2 cellular contexts compared by ENCODE assay signal in the genomic region with DNA sequence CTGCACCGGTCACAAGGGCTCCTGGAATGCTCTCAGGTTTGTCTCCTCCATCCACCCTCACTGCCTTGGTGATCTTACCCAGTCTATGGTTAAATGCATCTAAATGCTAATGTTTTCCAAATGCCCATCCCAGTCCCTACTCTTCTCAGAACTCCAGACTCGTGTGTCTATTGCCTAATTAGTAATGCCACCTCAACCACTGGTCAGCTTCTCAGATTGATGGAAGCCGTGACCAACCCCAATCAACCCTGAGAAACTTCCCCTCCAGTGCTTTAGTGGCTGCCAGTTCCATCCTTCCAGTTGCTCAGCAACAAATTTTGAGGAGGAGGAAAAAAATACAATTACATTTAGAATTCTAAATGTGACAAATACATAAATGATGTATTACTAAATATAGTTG.
TF ChIP-seq lines count a peak whose summit lies in the region.

No MANE protein-coding gene starts in this region.

TF ChIP-seq in HEK293T, 16 proteins besides CTCF, POLR2A, EP300 and RAD21:
- no peak for TF ChIP-seq ARNT (IDR thresholded peaks at IDR 0.05)
- TF ChIP-seq HDGF (IDR thresholded peaks at IDR 0.05; ENCODE audit: borderline replicate concordance) = no peak
- TF ChIP-seq SP1 (IDR thresholded peaks at IDR 0.05) = no peak
- TF ChIP-seq, protein P1, sequence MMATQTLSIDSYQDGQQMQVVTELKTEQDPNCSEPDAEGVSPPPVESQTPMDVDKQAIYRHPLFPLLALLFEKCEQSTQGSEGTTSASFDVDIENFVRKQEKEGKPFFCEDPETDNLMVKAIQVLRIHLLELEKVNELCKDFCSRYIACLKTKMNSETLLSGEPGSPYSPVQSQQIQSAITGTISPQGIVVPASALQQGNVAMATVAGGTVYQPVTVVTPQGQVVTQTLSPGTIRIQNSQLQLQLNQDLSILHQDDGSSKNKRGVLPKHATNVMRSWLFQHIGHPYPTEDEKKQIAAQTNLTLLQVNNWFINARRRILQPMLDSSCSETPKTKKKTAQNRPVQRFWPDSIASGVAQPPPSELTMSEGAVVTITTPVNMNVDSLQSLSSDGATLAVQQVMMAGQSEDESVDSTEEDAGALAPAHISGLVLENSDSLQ (IDR thresholded peaks at IDR 0.05) = peak; percentile 36; the same call in 1 of the 2 replicates

TF ChIP-seq in HepG2, 621 proteins besides CTCF, POLR2A, EP300 and RAD21:
- TF ChIP-seq ZNF646 (CRISPR knock-in tag; IDR thresholded peaks at IDR 0.05) (0 out of 2 replicates have a peak, but pooled peaks have one; percentile 2), HMGXB4 (CRISPR knock-in tag; IDR thresholded peaks at IDR 0.05; ENCODE audit: borderline replicate concordance in 1 of 2, low read depth in 1 of 2) (no peak)
TF ChIP-seq in HepG2: peak in this region for 1.
